8 cellular contexts compared by ENCODE assay signal in the genomic region with DNA sequence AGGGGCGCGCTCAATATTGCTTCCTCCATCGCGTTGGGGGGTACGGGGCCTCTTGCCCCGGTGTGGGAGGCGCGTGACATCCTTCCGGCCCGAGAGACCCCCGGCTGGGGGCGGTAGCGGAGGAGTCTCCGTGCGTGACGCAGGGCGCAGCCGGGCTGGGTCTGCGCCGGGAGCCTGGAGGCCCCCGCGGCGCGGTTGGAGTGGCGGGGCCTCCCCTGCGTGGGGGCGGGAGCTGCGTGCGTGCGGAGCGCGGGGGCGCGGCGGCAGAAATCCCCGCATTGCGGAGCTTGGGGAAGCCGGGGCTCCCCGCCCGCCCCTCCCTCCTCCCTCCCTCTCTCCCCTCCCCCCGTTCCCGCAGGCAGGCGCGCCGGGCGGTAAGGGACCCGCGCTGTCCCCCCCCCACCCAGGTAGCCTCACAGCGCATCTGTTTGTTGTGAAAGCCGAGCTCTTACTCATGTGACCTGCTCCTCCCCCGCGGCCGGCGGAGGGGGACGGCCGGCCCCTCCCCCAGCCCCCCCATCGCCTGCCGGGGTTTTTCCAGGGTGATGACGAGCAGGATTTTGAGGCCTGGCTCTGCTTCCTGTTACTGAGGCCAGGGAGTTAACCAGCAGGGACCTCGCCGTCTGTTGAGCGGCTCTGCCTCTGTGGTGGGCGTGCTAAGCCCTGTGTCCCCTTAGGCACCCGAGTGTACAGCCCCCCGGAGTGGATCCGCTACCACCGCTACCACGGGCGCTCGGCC. TPM values are rescaled to one million over a fixed set of nuclear protein-coding genes. Genes with fewer than 3 reads are reported as not detected.
DNase-seq lines count a peak whose midpoint lies in the region; ATAC-seq, FAIRE-seq and TF ChIP-seq lines count a peak whose summit lies in the region.

No MANE protein-coding gene starts in this region.

- H3K4me1 ChIP-seq in keratinocyte (ENCODE audit: control insufficient read depth, extremely low read depth, insufficient read depth, low read length) = peaks cover 18% of the 10 kb centered on the region
- peaks cover 51 to 75% (median 66%) of the 10 kb centered on the region in 6 donors for H3K4me1 ChIP-seq in spleen

- H3K4me1 Mint-ChIP-seq in central memory CD8-positive, alpha-beta T cell = peaks cover 21% of the 10 kb centered on the region

- H3K4me3 ChIP-seq in keratinocyte (ENCODE audit: control insufficient read depth in 2 of 3, extremely low read depth in 1 of 3, insufficient read depth in 2 of 3, low read depth in 1 of 3, low read length in 3 of 3) = peak overlapping the region; percentile 65 to 79 (median 76)
- peak overlapping the region; percentile 71 to 99 (median 92) for H3K4me3 ChIP-seq in spleen

- peak overlapping the region; percentile 89 for H3K9ac ChIP-seq in keratinocyte (ENCODE audit: control insufficient read depth, extremely low read depth, insufficient read depth, low read length)

- peaks cover 23% of the 10 kb centered on the region for H3K79me2 ChIP-seq in keratinocyte (ENCODE audit: control insufficient read depth, insufficient read depth, low read length)

- H4K20me1 ChIP-seq in keratinocyte (ENCODE audit: control insufficient read depth, extremely low read depth, insufficient read depth, low read length) = peaks cover 6% of the 10 kb centered on the region

- H3K9me3 Mint-ChIP-seq in central memory CD8-positive, alpha-beta T cell = no peaks in the 10 kb centered on the region

- H3K4me3 Mint-ChIP-seq in central memory CD8-positive, alpha-beta T cell = peak overlapping the region; percentile 94

- H3K27me3 Mint-ChIP-seq in central memory CD8-positive, alpha-beta T cell = no peaks in the 10 kb centered on the region

- no peaks in the 10 kb centered on the region for H3K9me1 ChIP-seq in keratinocyte (ENCODE audit: control insufficient read depth, extremely low read depth, insufficient read depth, low read length)

- no peak overlapping the region for H2AFZ ChIP-seq in keratinocyte (ENCODE audit: control insufficient read depth, low read length)

- peak overlapping the region; percentile 96 for H3K27ac Mint-ChIP-seq in central memory CD8-positive, alpha-beta T cell (ENCODE audit: low read depth)

- dilution Hi-C loops in keratinocyte (cut with MboI; ENCODE audit: extremely low pct_ligation_motif_present, low sequenced_read_pairs) = no loop called here

- H3K9me3 ChIP-seq in keratinocyte (ENCODE audit: control insufficient read depth, low read depth, low read length) (no peaks in the 10 kb centered on the region), spleen (no peaks in the 10 kb centered on the region)

- H3K36me3 Mint-ChIP-seq in central memory CD8-positive, alpha-beta T cell (ENCODE audit: insufficient read depth) = peaks cover 66% of the 10 kb centered on the region

- H3K27ac ChIP-seq in keratinocyte (ENCODE audit: control insufficient read depth, insufficient read depth, low read length) (peak overlapping the region; percentile 88), spleen (peak overlapping the region; percentile 73 to 99 (median 97))

- 1 to 3% (median 2%) methylated on average over 36 to 70 of the region's 70 CpGs for WGBS in spleen, 5 donors

- DNase-seq in NCI-H2171 (lab: John Stamatoyannopoulos, UW) (peak; percentile 88), keratinocyte (ENCODE audit: low read depth, low spot score) (peak; percentile 54), spleen (peak; percentile 92)
- DNase-seq in activated CD4-positive, alpha-beta T cell treated with anti-CD3 and anti-CD28 coated beads for 24 hours (ENCODE audit: low read depth in 2 of 2) = peak; percentile 83 to 86
- peak; percentile 60 to 76 for DNase-seq in central memory CD8-positive, alpha-beta T cell (ENCODE audit: low spot score in 2 of 2)

- peak; percentile 9 for FAIRE-seq in keratinocyte (lab: Jason Lieb, UNC)

- peak overlapping the region; percentile 89 for H3K4me2 ChIP-seq in keratinocyte (ENCODE audit: control insufficient read depth, extremely low read depth, insufficient read depth, low read depth, low read length)

- H3K27me3 ChIP-seq in keratinocyte (ENCODE audit: control insufficient read depth, extremely low read depth, insufficient read depth, low read length) (no peaks in the 10 kb centered on the region), spleen (replicated peaks in 1 of 7) (no peaks in the 10 kb centered on the region)

- TF ChIP-seq POLR2A in spleen (IDR thresholded peaks at IDR 0.05) = peak in 1 of 3 donors; percentile 69

- TF ChIP-seq CTCF in keratinocyte (optimal IDR thresholded peaks at IDR 0.05 in 1 of 3, IDR thresholded peaks at IDR 0.05 in 1 of 3, conservative IDR thresholded peaks at IDR 0.05 in 1 of 3; ENCODE audit: extremely low read depth in 1 of 3, insufficient read depth in 2 of 3, low read length in 3 of 3) (no peak), spleen (IDR thresholded peaks at IDR 0.05 in 8 of 11, conservative IDR thresholded peaks at IDR 0.05 in 3 of 11) (peak in 2 of 11 experiments; percentile 0 to 9)

- intact Hi-C loops in spleen (cut with DNase I; ENCODE audit: low total_unique reads) = no loop called here

- H3K36me3 ChIP-seq in keratinocyte (ENCODE audit: control insufficient read depth in 2 of 2, extremely low read depth in 1 of 2, insufficient read depth in 2 of 2, low read length in 2 of 2) (peaks cover 10 to 16% of the 10 kb centered on the region in 2 experiments), spleen (peaks cover 2 to 48% (median 32%) of the 10 kb centered on the region in 6 donors)

- ATAC-seq in GM18868 (IDR thresholded peaks at IDR 0.05; ENCODE audit: unreplicated experiment) = peak; percentile 23
- peak; percentile 41 for ATAC-seq in central memory CD8-positive, alpha-beta T cell (replicated peaks; ENCODE audit: extremely low read depth, poor library complexity, severe bottlenecking)
- ATAC-seq in GM19395 (IDR thresholded peaks at IDR 0.05; ENCODE audit: unreplicated experiment) = no peak
- ATAC-seq in HG03025 (IDR thresholded peaks at IDR 0.05; ENCODE audit: low FRiP score, unreplicated experiment) = no peak

RNA-seq across cellular contexts. Expression of a gene that starts 1.6 kb away (rescaled TPM):
- polyA plus RNA-seq in keratinocyte = 3.4 to 6.5 TPM (median 4.8 TPM) in 3 replicates
- polyA plus RNA-seq in keratinocyte (2011; ENCODE audit: low read depth) = 3.3 TPM
- 2.7 and 6.4 TPM in 2 replicates for polyA plus RNA-seq in keratinocyte (2011; cell fraction: cytosol; rRNA removed)
- 8.9 and 11.7 TPM in 2 replicates for polyA plus RNA-seq in keratinocyte (2011; cell fraction: nucleus; rRNA removed)
- polyA plus RNA-seq in keratinocyte (2012; ENCODE audit: low replicate concordance) = 7.8 and 20.0 TPM in 2 replicates
- 1.6 to 4.4 TPM (median 2.3 TPM) in 3 replicates for polyA minus RNA-seq in keratinocyte
- 10.7 TPM for polyA minus RNA-seq in keratinocyte (2011; cell fraction: cytosol; rRNA and poly(A)+ RNA removed)
- 5.5 and 8.2 TPM in 2 replicates for polyA minus RNA-seq in keratinocyte (2011; cell fraction: nucleus; rRNA and poly(A)+ RNA removed)
- 100 to 1,000 TPM in 5 of 7 donors, 10 to 100 TPM in 2; 72.1 to 134 (median 109) TPM for total RNA-seq in spleen
- 10 to 100 TPM; 49.5 to 84.4 (median 52.0) TPM for polyA plus RNA-seq in spleen

RNA-seq across cellular contexts. Expression of a gene that starts 43.7 kb away (rescaled TPM):
- polyA plus RNA-seq in keratinocyte (26.0 to 51.4 TPM (median 33.5 TPM) in 3 replicates), spleen (10 to 100 TPM; 16.2 to 26.3 (median 18.3) TPM)
- polyA plus RNA-seq in keratinocyte (2011; ENCODE audit: low read depth) = 30.5 TPM
- 17.8 and 33.2 TPM in 2 replicates for polyA plus RNA-seq in keratinocyte (2011; cell fraction: cytosol; rRNA removed)
- 58.9 and 65.6 TPM in 2 replicates for polyA plus RNA-seq in keratinocyte (2011; cell fraction: nucleus; rRNA removed)
- 18.0 and 48.4 TPM in 2 replicates for polyA plus RNA-seq in keratinocyte (2012; ENCODE audit: low replicate concordance)
- polyA minus RNA-seq in keratinocyte = 8.8 to 16.5 TPM (median 10.5 TPM) in 3 replicates
- 21.9 TPM for polyA minus RNA-seq in keratinocyte (2011; cell fraction: cytosol; rRNA and poly(A)+ RNA removed)
- polyA minus RNA-seq in keratinocyte (2011; cell fraction: nucleus; rRNA and poly(A)+ RNA removed) = 8.8 and 10.9 TPM in 2 replicates
- total RNA-seq in spleen = 10 to 100 TPM; 23.2 to 46.3 (median 38.1) TPM

RNA-seq across cellular contexts. Expression of a gene that starts 43.9 kb away (rescaled TPM):
- polyA plus RNA-seq in keratinocyte = 6.3 to 9.0 TPM (median 7.1 TPM) in 3 replicates
- polyA plus RNA-seq in keratinocyte (2011; ENCODE audit: low read depth) = 3.2 TPM
- 3.0 and 6.0 TPM in 2 replicates for polyA plus RNA-seq in keratinocyte (2011; cell fraction: cytosol; rRNA removed)
- 10.5 and 14.2 TPM in 2 replicates for polyA plus RNA-seq in keratinocyte (2011; cell fraction: nucleus; rRNA removed)
- polyA plus RNA-seq in keratinocyte (2012; ENCODE audit: low replicate concordance) = 5.7 and 10.1 TPM in 2 replicates
- polyA minus RNA-seq in keratinocyte = 3.4 to 13.9 TPM (median 4.5 TPM) in 3 replicates
- 12.5 TPM for polyA minus RNA-seq in keratinocyte (2011; cell fraction: cytosol; rRNA and poly(A)+ RNA removed)
- polyA minus RNA-seq in keratinocyte (2011; cell fraction: nucleus; rRNA and poly(A)+ RNA removed) = 6.2 and 6.9 TPM in 2 replicates
- 10 to 100 TPM; 10.2 to 20.1 (median 13.3) TPM for total RNA-seq in spleen
- polyA plus RNA-seq in spleen = 1 to 10 TPM; 5.7 to 7.1 (median 5.9) TPM

RNA-seq across cellular contexts. Expression of a gene that starts 50.4 kb away (rescaled TPM):
- polyA plus RNA-seq in keratinocyte (not detected in 3 replicates), spleen (1 to 10 TPM in 1 of 3 donors, under 1 TPM in 2; 0.21 to 1.2 (median 0.33) TPM)
- polyA plus RNA-seq in keratinocyte (2011; ENCODE audit: low read depth) = not detected
- polyA plus RNA-seq in keratinocyte (2011; cell fraction: cytosol; rRNA removed) = not detected in 2 replicates
- not detected in 2 replicates for polyA plus RNA-seq in keratinocyte (2011; cell fraction: nucleus; rRNA removed)
- polyA plus RNA-seq in keratinocyte (2012; ENCODE audit: low replicate concordance) = not detected in 2 replicates
- polyA minus RNA-seq in keratinocyte = not detected in 3 replicates
- polyA minus RNA-seq in keratinocyte (2011; cell fraction: cytosol; rRNA and poly(A)+ RNA removed) = not detected
- not detected in 2 replicates for polyA minus RNA-seq in keratinocyte (2011; cell fraction: nucleus; rRNA and poly(A)+ RNA removed)
- total RNA-seq in spleen = 1 to 10 TPM in 2 of 7 donors, under 1 TPM in 5; 0.23 to 1.9 (median 0.94) TPM

Comparison
In these comparisons a context has a peak if more than half of its experiments do, and no peak if none do; other contexts are left out.
1. ATAC-seq: peak in GM18868 (single experiment) and central memory CD8-positive, alpha-beta T cell (single experiment); none in GM19395 (single experiment) and HG03025 (single experiment).
2. Peak in every context shown above with its lines, with median percentiles within 50 percentile points of each other: DNase-seq.